Comparison of ENCODE assay signal across 25 cellular contexts in the genomic region with DNA sequence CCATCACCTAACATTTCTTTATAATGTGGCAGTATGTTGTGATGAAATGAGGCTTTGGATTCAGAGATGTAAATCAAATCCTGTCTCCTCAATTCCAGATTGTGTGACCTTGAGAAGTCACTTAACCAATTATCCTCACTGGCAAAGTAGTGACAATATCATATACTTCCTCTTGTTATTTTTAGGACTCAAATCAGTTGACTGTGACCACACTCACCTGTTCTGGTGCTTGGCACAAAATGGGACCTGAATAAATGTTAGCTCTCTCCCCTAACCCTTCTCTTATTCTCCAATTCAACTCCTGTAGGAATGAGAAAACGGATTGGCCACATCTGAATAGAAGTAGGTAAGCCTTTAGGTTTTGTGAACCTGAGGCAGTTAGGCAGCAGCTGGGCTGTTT.
"Had no signal": no experiment of that assay in that cellular context is flagged by ENCODE, and none has a peak within 500 bp of the region (broad histone marks: within the 10 kb centered on the region; RNA-seq: fewer than 3 reads in every experiment).

No MANE protein-coding gene starts in this region.

- H3K4me1 Mint-ChIP-seq: activated CD4-positive, alpha-beta T cell treated with anti-CD3 and anti-CD28 coated beads, Interleukin-2, amount 10 ng/mL, durations not matched to agents 24 days and 14 days had no signal

- H3K4me2 ChIP-seq: SK-N-SH had no signal

- H3K36me3 Mint-ChIP-seq: activated CD8-positive, alpha-beta memory T cell treated with anti-CD3 and anti-CD28 coated beads, Interleukin-2, amount 10 ng/mL, durations not matched to agents 7 days and 5 days; activated naive CD4-positive, alpha-beta T cell treated with anti-CD3 and anti-CD28 coated beads, Interleukin-2, amount 50 U/mL, for 72 hours; brain had no signal

- H3K27me3 ChIP-seq: cardiac muscle cell, Peyer's patch, SJCRH30 had no signal

- H3K9me3 Mint-ChIP-seq: activated B cell treated with CpG ODN at 0.5 μM for 24 hours; activated CD4-positive, alpha-beta T cell treated with anti-CD3 and anti-CD28 coated beads, Interleukin-2, amount 10 ng/mL, durations not matched to agents 24 days and 14 days; activated naive CD4-positive, alpha-beta T cell treated with anti-CD3 and anti-CD28 coated beads, Interleukin-2, amount 50 U/mL, for 72 hours; activated T-cell treated with anti-CD3 and anti-CD28 coated beads, Interleukin-2, amount 50 U/mL, for 24 hours; activated T-helper 1 cell treated with anti-CD3 and anti-CD28 coated beads, Interleukin-12 subunit alpha, Interleukin-12 subunit beta, Interleukin-2, Interleukin-4 antibody, amounts not matched to agents 30 ng/mL and 10 ng/mL and 1 ng/mL, durations not matched to agents 14 hours and 24 hours and 36 hours; brain had no signal

- FAIRE-seq: astrocyte had no signal

- H3K27ac Mint-ChIP-seq: activated B cell treated with CpG ODN at 0.5 μM for 24 hours; activated CD4-positive, alpha-beta T cell treated with anti-CD3 and anti-CD28 coated beads, Interleukin-2, amount 10 ng/mL, durations not matched to agents 24 days and 14 days; activated CD8-positive, alpha-beta memory T cell treated with anti-CD3 and anti-CD28 coated beads, Interleukin-2, amount 10 ng/mL, durations not matched to agents 7 days and 5 days; activated naive CD4-positive, alpha-beta T cell treated with anti-CD3 and anti-CD28 coated beads, Interleukin-2, amount 50 U/mL, for 72 hours; activated T-cell treated with anti-CD3 and anti-CD28 coated beads, Interleukin-2, amount 50 U/mL, for 24 hours; activated T-helper 1 cell treated with anti-CD3 and anti-CD28 coated beads, Interleukin-12 subunit alpha, Interleukin-12 subunit beta, Interleukin-2, Interleukin-4 antibody, amounts not matched to agents 30 ng/mL and 10 ng/mL and 1 ng/mL, durations not matched to agents 14 hours and 24 hours and 36 hours; brain had no signal

- H3K4me1 ChIP-seq: Peyer's patch, SJCRH30 had no signal

- ATAC-seq: activated CD8-positive, alpha-beta memory T cell treated with anti-CD3 and anti-CD28 coated beads, Interleukin-2, amount 10 ng/mL, durations not matched to agents 7 days and 5 days; activated naive CD4-positive, alpha-beta T cell treated with anti-CD3 and anti-CD28 coated beads, Interleukin-2, amount 50 U/mL, for 72 hours had no signal

- H3K4me3 Mint-ChIP-seq: activated B cell treated with CpG ODN at 0.5 μM for 24 hours; activated CD4-positive, alpha-beta T cell treated with anti-CD3 and anti-CD28 coated beads, Interleukin-2, amount 10 ng/mL, durations not matched to agents 24 days and 14 days; activated CD8-positive, alpha-beta memory T cell treated with anti-CD3 and anti-CD28 coated beads, Interleukin-2, amount 10 ng/mL, durations not matched to agents 7 days and 5 days; activated T-cell treated with anti-CD3 and anti-CD28 coated beads, Interleukin-2, amount 50 U/mL, for 24 hours; activated T-helper 1 cell treated with anti-CD3 and anti-CD28 coated beads, Interleukin-12 subunit alpha, Interleukin-12 subunit beta, Interleukin-2, Interleukin-4 antibody, amounts not matched to agents 30 ng/mL and 10 ng/mL and 1 ng/mL, durations not matched to agents 14 hours and 24 hours and 36 hours; brain had no signal

- H3K9ac ChIP-seq: SK-N-SH had no signal

- H3K27me3 Mint-ChIP-seq: activated B cell treated with CpG ODN at 0.5 μM for 24 hours; activated T-cell treated with anti-CD3 and anti-CD28 coated beads, Interleukin-2, amount 50 U/mL, for 24 hours had no signal

- H3K36me3 ChIP-seq: cardiac muscle cell, Peyer's patch, SJCRH30 had no signal

- H3K27ac ChIP-seq: cardiac muscle cell, Peyer's patch, RWPE1, SJCRH30 had no signal

- H3K9me3 ChIP-seq: Peyer's patch, SJCRH30, SK-N-SH had no signal

- H3K4me3 ChIP-seq: cardiac muscle cell, Peyer's patch, SJCRH30 had no signal

- DNase-seq: activated B cell treated with CpG ODN at 0.5 μM for 24 hours; activated CD4-positive, alpha-beta T cell treated with anti-CD3 and anti-CD28 coated beads for 1 hour; activated CD4-positive, alpha-beta T cell treated with anti-CD3 and anti-CD28 coated beads, Interleukin-2, amount 10 ng/mL, durations not matched to agents 24 days and 14 days; activated CD4-positive, alpha-beta T cell treated with anti-CD3 and anti-CD28 coated beads, Interleukin-2, amount 50 U/mL, for 48 hours; activated CD8-positive, alpha-beta memory T cell treated with anti-CD3 and anti-CD28 coated beads, Interleukin-2, amount 10 ng/mL, durations not matched to agents 7 days and 5 days; activated effector memory CD4-positive, alpha-beta T cell treated with Interleukin-2 at 50 U/mL for 16 hours; activated naive CD4-positive, alpha-beta T cell treated with Interleukin-2 at 50 U/mL for 16 hours; activated T-cell treated with anti-CD3 and anti-CD28 coated beads, Interleukin-2, amount 50 U/mL, for 24 hours; amygdala; NCI-H1105; NCI-H1436; NCI-H1694 treated with DMSO at 0.1 percent for 48 hours; NCI-H446; NCI-H524; Peyer's patch; Right ventricle myocardium superior; SK-N-SH; T-helper 1 cell had no signal
